Comparison of ENCODE assay signal across 16 cellular contexts in the genomic region with DNA sequence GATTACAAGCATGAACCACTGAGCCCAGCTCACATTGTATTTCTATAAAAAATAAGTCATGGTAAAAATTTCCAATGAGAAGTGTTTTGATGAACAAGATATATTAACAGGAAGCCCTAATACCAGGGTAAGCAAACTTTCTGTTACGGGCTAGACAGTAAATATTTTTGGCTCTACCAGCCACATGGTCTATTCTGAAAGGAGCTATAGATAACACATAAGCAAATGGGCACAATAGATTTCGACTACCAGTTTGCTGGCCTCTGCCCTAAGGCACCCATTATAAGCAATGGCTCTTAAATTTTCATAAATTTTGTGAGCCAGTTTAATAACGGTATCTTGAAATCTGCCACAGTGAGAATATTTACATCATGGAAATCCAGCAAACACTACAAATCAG. TPM values are rescaled to one million over a fixed set of nuclear protein-coding genes. Genes with fewer than 3 reads are reported as not detected.
DNase-seq lines count a peak whose midpoint lies in the region; ATAC-seq lines count a peak whose summit lies in the region.
"Had no signal": no experiment of that assay in that cellular context is flagged by ENCODE, and none has a peak within 500 bp of the region (broad histone marks: within the 10 kb centered on the region; RNA-seq: fewer than 3 reads in every experiment).

No MANE protein-coding gene starts in this region.

- H3K36me3 Mint-ChIP-seq in activated T-helper 17 cell treated with anti-CD3 and anti-CD28 coated beads, Interleukin-2, amount 50 U/mL, for 72 hours (ENCODE audit: low read depth) = peaks cover 32% of the 10 kb centered on the region

- no peaks in the 10 kb centered on the region for H3K9me3 Mint-ChIP-seq in activated T-helper 17 cell treated with anti-CD3 and anti-CD28 coated beads, Interleukin-2, amount 50 U/mL, for 72 hours
- H3K9me3 Mint-ChIP-seq: activated B cell treated with CpG ODN at 0.5 μM for 24 hours had no signal

- H3K4me3 ChIP-seq in GM08714 (ENCODE audit: low read length) = peak overlapping the region; percentile 55; the same call in 1 of the 2 replicates
- H3K4me3 ChIP-seq: cardiac muscle cell, HAP-1, PC-9 had no signal

- H3K4me1 Mint-ChIP-seq in activated T-helper 17 cell treated with anti-CD3 and anti-CD28 coated beads, Interleukin-2, amount 50 U/mL, for 72 hours = peaks cover 42% of the 10 kb centered on the region

- peak overlapping the region; percentile 39 for H3K4me3 Mint-ChIP-seq in activated T-helper 17 cell treated with anti-CD3 and anti-CD28 coated beads, Interleukin-2, amount 50 U/mL, for 72 hours
- H3K4me3 Mint-ChIP-seq: activated B cell treated with CpG ODN at 0.5 μM for 24 hours had no signal

- peak overlapping the region; percentile 56 for H3K27ac Mint-ChIP-seq in activated T-helper 17 cell treated with anti-CD3 and anti-CD28 coated beads, Interleukin-2, amount 50 U/mL, for 72 hours

- no peak for DNase-seq in activated gamma-delta T cell treated with Interleukin-2 at 50 U/mL for 16 hours
- no peak for DNase-seq in activated CD4-positive, alpha-beta T cell treated with anti-CD3 and anti-CD28 coated beads, Interleukin-2, amount 50 U/mL, for 4 hours
- DNase-seq: activated B cell treated with CpG ODN at 0.5 μM for 24 hours; activated effector memory CD4-positive, alpha-beta T cell treated with anti-CD3 and anti-CD28 coated beads, Interleukin-2, amount 50 U/mL, for 16 hours; C1 segment of cervical spinal cord; GF-D8; PC-9; SW 1271 had no signal

- ATAC-seq in GM19023 (IDR thresholded peaks at IDR 0.05; ENCODE audit: unreplicated experiment) (peak; percentile 53), HG02885 (IDR thresholded peaks at IDR 0.05; ENCODE audit: poor library complexity, unreplicated experiment) (peak; percentile 35), HG02870 (IDR thresholded peaks at IDR 0.05; ENCODE audit: unreplicated experiment) (no peak), HG03280 (IDR thresholded peaks at IDR 0.05; ENCODE audit: unreplicated experiment) (no peak)
- no peak for ATAC-seq in activated T-helper 17 cell treated with anti-CD3 and anti-CD28 coated beads, Interleukin-2, amount 50 U/mL, for 72 hours (replicated peaks)

- no peaks in the 10 kb centered on the region for H3K27me3 Mint-ChIP-seq in activated T-helper 17 cell treated with anti-CD3 and anti-CD28 coated beads, Interleukin-2, amount 50 U/mL, for 72 hours
- H3K27me3 Mint-ChIP-seq: activated B cell treated with CpG ODN at 0.5 μM for 24 hours had no signal

RNA-seq across cellular contexts. Expression of gene UBQLN1, which starts 8.1 kb away (rescaled TPM):
- 10 to 100 TPM; 69.5 to 94.4 TPM for total RNA-seq in activated T-helper 17 cell treated with anti-CD3 and anti-CD28 coated beads, Interleukin-2, amount 50 U/mL, for 72 hours

Comparison
In these comparisons a context has a peak if more than half of its experiments do, and no peak if none do; other contexts are left out.
1. ATAC-seq: peak in GM19023 (single experiment) and HG02885 (single experiment); none in activated T-helper 17 cell treated with anti-CD3 and anti-CD28 coated beads, Interleukin-2, amount 50 U/mL, for 72 hours (single experiment), HG02870 (single experiment) and HG03280 (single experiment).